In genomic region chr11:3834349-3835099, GRCh38 we compare ENCODE assay signal across 10 cellular contexts. TPM values are rescaled to one million over a fixed set of nuclear protein-coding genes. Genes with fewer than 3 reads are reported as not detected.
DNase-seq lines count a peak whose midpoint lies in the region; ATAC-seq and TF ChIP-seq lines count a peak whose summit lies in the region.
"Had no signal": no experiment of that assay in that cellular context is flagged by ENCODE, and none has a peak within 500 bp of the region (broad histone marks: within the 10 kb centered on the region; RNA-seq: fewer than 3 reads in every experiment).

No MANE protein-coding gene starts in this region.

- H3K27ac Mint-ChIP-seq in activated T-cell treated with anti-CD3 and anti-CD28 coated beads, Interleukin-2, amount 50 U/mL, for 72 hours, result peak overlapping the region; percentile 92
- H3K27ac Mint-ChIP-seq in activated naive CD8-positive, alpha-beta T cell treated with anti-CD3 and anti-CD28 coated beads, Interleukin-2, amount 10 ng/mL, durations not matched to agents 7 days and 5 days, result peak overlapping the region; percentile 88

- intact Hi-C loops in right lobe of liver (cut with DNase I), result no loop called here
- intact Hi-C loops in A673 (cut with micrococcal nuclease; ENCODE audit: unreplicated experiment), result no loop called here

- peak overlapping the region; percentile 87 to 88 for H3K4me3 Mint-ChIP-seq in activated T-cell treated with anti-CD3 and anti-CD28 coated beads, Interleukin-2, amount 50 U/mL, for 72 hours
- peak overlapping the region; percentile 98 for H3K4me3 Mint-ChIP-seq in activated naive CD8-positive, alpha-beta T cell treated with anti-CD3 and anti-CD28 coated beads, Interleukin-2, amount 10 ng/mL, durations not matched to agents 7 days and 5 days

- peaks cover 0 to 3% (median 1%) of the 10 kb centered on the region in 4 donors for H3K36me3 ChIP-seq in right lobe of liver
- H3K36me3 ChIP-seq in upper lobe of left lung, result peaks cover under 1 to 12% (median 7%) of the 10 kb centered on the region in 4 donors
- no peaks in the 10 kb centered on the region for H3K36me3 ChIP-seq in A673 (ENCODE audit: insufficient read depth, low read length, poor library complexity, severe bottlenecking)

- H3K27me3 ChIP-seq in right lobe of liver (no peaks in the 10 kb centered on the region), upper lobe of left lung (no peaks in the 10 kb centered on the region), A673 (replicated peaks; ENCODE audit: insufficient read depth, low read depth, low read length, poor library complexity) (no peaks in the 10 kb centered on the region)

- H3K4me3 ChIP-seq in right lobe of liver, result no peak overlapping the region
- no peak overlapping the region for H3K4me3 ChIP-seq in upper lobe of left lung
- no peak overlapping the region for H3K4me3 ChIP-seq in A673 (ENCODE audit: low read depth, low read length, poor library complexity, severe bottlenecking)

- BruUV-seq in A673 (replicated peaks; lab: Mats Ljungman, UMichigan), result no TSS peak

- POLR2A ChIA-PET in activated naive CD8-positive, alpha-beta T cell treated with anti-CD3 and anti-CD28 coated beads, Interleukin-2, amount 10 ng/mL, durations not matched to agents 7 days and 5 days (lab: Charles Lee), result interaction anchor here (0.9 to 8.1 kb wide), 2 partner anchors 18 to 19 kb away, joined by 3 to 254 read pairs; partner anchors contain the start of gene STIM1
- POLR2A ChIA-PET in A673 (lab: Charles Lee; ENCODE audit: low non-redundant PET), result no interaction called here

- H3K4me1 Mint-ChIP-seq in activated T-cell treated with anti-CD3 and anti-CD28 coated beads, Interleukin-2, amount 50 U/mL, for 72 hours (ENCODE audit: low read depth), result peaks cover 95% of the 10 kb centered on the region
- peaks cover 82% of the 10 kb centered on the region for H3K4me1 Mint-ChIP-seq in activated naive CD8-positive, alpha-beta T cell treated with anti-CD3 and anti-CD28 coated beads, Interleukin-2, amount 10 ng/mL, durations not matched to agents 7 days and 5 days

- TF ChIP-seq EP300 in upper lobe of left lung (IDR thresholded peaks at IDR 0.05), result no peak

- H3K4me1 ChIP-seq in right lobe of liver, result peaks cover 0 to 11% (median 0%) of the 10 kb centered on the region in 4 donors
- peaks cover 83 to 93% (median 87%) of the 10 kb centered on the region in 4 donors for H3K4me1 ChIP-seq in upper lobe of left lung
- H3K4me1 ChIP-seq in A673 (ENCODE audit: insufficient read depth, low read length, poor library complexity, severe bottlenecking), result no peaks in the 10 kb centered on the region

- no peak for DNase-seq in activated T-cell treated with anti-CD3 and anti-CD28 coated beads, Interleukin-2, amount 50 U/mL, for 72 hours
- DNase-seq in activated T-cell treated with anti-CD3 and anti-CD28 coated beads, Interleukin-2, amount 50 U/mL, for 1 hour, result no peak
- no peak for DNase-seq in activated naive CD8-positive, alpha-beta T cell treated with anti-CD3 and anti-CD28 coated beads, Interleukin-2, amount 10 ng/mL, durations not matched to agents 7 days and 5 days
- DNase-seq in right lobe of liver (peak; percentile 50 to 70 (median 68)), upper lobe of left lung (peak in 1 of 2 donors; percentile 82), NCI-H2196 (lab: John Stamatoyannopoulos, UW; ENCODE audit: unreplicated experiment) (no peak), A673 (ENCODE audit: low spot score) (no peak)
- DNase-seq: amniotic stem cell, PC-3 had no signal

- H3K27me3 Mint-ChIP-seq in activated T-cell treated with anti-CD3 and anti-CD28 coated beads, Interleukin-2, amount 50 U/mL, for 72 hours (ENCODE audit: low read depth), result no peaks in the 10 kb centered on the region
- H3K27me3 Mint-ChIP-seq in activated naive CD8-positive, alpha-beta T cell treated with anti-CD3 and anti-CD28 coated beads, Interleukin-2, amount 10 ng/mL, durations not matched to agents 7 days and 5 days, result no peaks in the 10 kb centered on the region

- WGBS in right lobe of liver (ENCODE audit: insufficient coverage, low coverage, low lambda C conversion rate, missing lambda C conversion rate), result 60% methylated on average over 8 of the region's 8 CpGs
- 57 to 65% methylated on average over 8 of the region's 8 CpGs for WGBS in upper lobe of left lung, 2 donors

- no peak for ATAC-seq in activated T-cell treated with anti-CD3 and anti-CD28 coated beads, Interleukin-2, amount 50 U/mL, for 72 hours (replicated peaks in 1 of 2)
- ATAC-seq in activated naive CD8-positive, alpha-beta T cell treated with anti-CD3 and anti-CD28 coated beads, Interleukin-2, amount 10 ng/mL, durations not matched to agents 7 days and 5 days (ENCODE audit: low read depth), result no peak
- peak; percentile 23 to 39 (median 30) for ATAC-seq in right lobe of liver
- peak; percentile 45 to 59 for ATAC-seq in upper lobe of left lung (ENCODE audit: low FRiP score in 2 of 2)
- ATAC-seq in GM21526 (IDR thresholded peaks at IDR 0.05; ENCODE audit: low FRiP score, unreplicated experiment), result no peak

- no peaks in the 10 kb centered on the region for H3K9me3 Mint-ChIP-seq in activated T-cell treated with anti-CD3 and anti-CD28 coated beads, Interleukin-2, amount 50 U/mL, for 72 hours
- no peaks in the 10 kb centered on the region for H3K9me3 Mint-ChIP-seq in activated naive CD8-positive, alpha-beta T cell treated with anti-CD3 and anti-CD28 coated beads, Interleukin-2, amount 10 ng/mL, durations not matched to agents 7 days and 5 days

- H3K27ac ChIP-seq in right lobe of liver (peak overlapping the region in 1 of 3 donors; percentile 27), upper lobe of left lung (peak overlapping the region; percentile 74 to 99 (median 96)), A673 (ENCODE audit: low read depth, low read length, poor library complexity, severe bottlenecking) (no peak overlapping the region)

- peaks cover 28 to 45% of the 10 kb centered on the region in 2 donors for H3K36me3 Mint-ChIP-seq in activated T-cell treated with anti-CD3 and anti-CD28 coated beads, Interleukin-2, amount 50 U/mL, for 72 hours (ENCODE audit: insufficient read depth in 2 of 2)
- peaks cover 56% of the 10 kb centered on the region for H3K36me3 Mint-ChIP-seq in activated naive CD8-positive, alpha-beta T cell treated with anti-CD3 and anti-CD28 coated beads, Interleukin-2, amount 10 ng/mL, durations not matched to agents 7 days and 5 days

- TF ChIP-seq CTCF in right lobe of liver (IDR thresholded peaks at IDR 0.05) (no peak), upper lobe of left lung (IDR thresholded peaks at IDR 0.05) (no peak), A673 (conservative IDR thresholded peaks at IDR 0.05; ENCODE audit: low read depth, low read length) (no peak)

- CTCF ChIA-PET in A673 (lab: Charles Lee), result no interaction called here

- H3K9me3 ChIP-seq in right lobe of liver, result no peaks in the 10 kb centered on the region
- H3K9me3 ChIP-seq in upper lobe of left lung, result no peaks in the 10 kb centered on the region
- no peaks in the 10 kb centered on the region for H3K9me3 ChIP-seq in A673 (ENCODE audit: low read depth, low read length, poor library complexity, severe bottlenecking)

- TF ChIP-seq POLR2A in right lobe of liver (IDR thresholded peaks at IDR 0.05), result no peak
- no peak for TF ChIP-seq POLR2A in upper lobe of left lung (IDR thresholded peaks at IDR 0.05)

RNA-seq across cellular contexts. Expression of gene RHOG, which starts 6.2 kb away (rescaled TPM):
- total RNA-seq in activated T-cell treated with anti-CD3 and anti-CD28 coated beads, Interleukin-2, amount 50 U/mL, for 72 hours, result 100 to 1,000 TPM; 196 to 215 TPM
- 100 to 1,000 TPM; 154 to 159 TPM for total RNA-seq in activated naive CD8-positive, alpha-beta T cell treated with anti-CD3 and anti-CD28 coated beads, Interleukin-2, amount 10 ng/mL, durations not matched to agents 7 days and 5 days
- total RNA-seq in right lobe of liver (10 to 100 TPM; 13.9 to 31.5 (median 22.0) TPM), upper lobe of left lung (100 to 1,000 TPM in 2 of 6 donors, 10 to 100 TPM in 4; 67.0 to 137 (median 85.1) TPM), A673 (2021) (27.6 and 33.9 TPM in 2 replicates)

RNA-seq across cellular contexts. Expression of gene STIM1, which starts 20.9 kb away (rescaled TPM):
- total RNA-seq in activated T-cell treated with anti-CD3 and anti-CD28 coated beads, Interleukin-2, amount 50 U/mL, for 72 hours, result 100 to 1,000 TPM; 129 to 157 TPM
- total RNA-seq in activated naive CD8-positive, alpha-beta T cell treated with anti-CD3 and anti-CD28 coated beads, Interleukin-2, amount 10 ng/mL, durations not matched to agents 7 days and 5 days, result 100 to 1,000 TPM in 1 of 2 experiments, 10 to 100 TPM in 1; 98.8 to 101 TPM
- 10 to 100 TPM; 36.4 to 48.0 (median 40.5) TPM for total RNA-seq in right lobe of liver
- 10 to 100 TPM; 39.7 to 81.8 (median 56.5) TPM for total RNA-seq in upper lobe of left lung
- 14.2 and 18.6 TPM in 2 replicates for total RNA-seq in A673 (2021)

RNA-seq across cellular contexts. Expression of gene PGAP2, which starts 26.2 kb away (rescaled TPM):
- total RNA-seq in activated T-cell treated with anti-CD3 and anti-CD28 coated beads, Interleukin-2, amount 50 U/mL, for 72 hours, result 10 to 100 TPM; 37.6 to 45.9 TPM
- total RNA-seq in activated naive CD8-positive, alpha-beta T cell treated with anti-CD3 and anti-CD28 coated beads, Interleukin-2, amount 10 ng/mL, durations not matched to agents 7 days and 5 days, result 10 to 100 TPM; 21.8 to 22.7 TPM
- total RNA-seq in right lobe of liver, result 10 to 100 TPM; 14.8 to 26.8 (median 17.9) TPM
- total RNA-seq in upper lobe of left lung, result 100 to 1,000 TPM in 1 of 6 donors, 10 to 100 TPM in 5; 19.5 to 106 (median 25.2) TPM
- 16.2 and 21.3 TPM in 2 replicates for total RNA-seq in A673 (2021)

RNA-seq across cellular contexts. Expression of gene NUP98, which starts 37.2 kb away (rescaled TPM):
- 100 to 1,000 TPM; 141 to 149 TPM for total RNA-seq in activated T-cell treated with anti-CD3 and anti-CD28 coated beads, Interleukin-2, amount 50 U/mL, for 72 hours
- total RNA-seq in activated naive CD8-positive, alpha-beta T cell treated with anti-CD3 and anti-CD28 coated beads, Interleukin-2, amount 10 ng/mL, durations not matched to agents 7 days and 5 days, result 10 to 100 TPM; 91.4 to 96.7 TPM
- total RNA-seq in right lobe of liver (10 to 100 TPM; 29.7 to 69.0 (median 34.3) TPM), upper lobe of left lung (100 to 1,000 TPM in 2 of 6 donors, 10 to 100 TPM in 4; 66.6 to 127 (median 86.1) TPM), A673 (2021) (74.8 and 82.4 TPM in 2 replicates)

Comparison
In these comparisons a context has a peak if more than half of its experiments do, and no peak if none do; other contexts are left out.
1. ATAC-seq: peak in right lobe of liver (4 of 4) and upper lobe of left lung (2 of 2); none in activated T-cell treated with anti-CD3 and anti-CD28 coated beads, Interleukin-2, amount 50 U/mL, for 72 hours (0 of 2), activated naive CD8-positive, alpha-beta T cell treated with anti-CD3 and anti-CD28 coated beads, Interleukin-2, amount 10 ng/mL, durations not matched to agents 7 days and 5 days (single experiment) and GM21526 (single experiment).
2. DNase-seq: peak in right lobe of liver (3 of 3); none in activated T-cell treated with anti-CD3 and anti-CD28 coated beads, Interleukin-2, amount 50 U/mL, for 72 hours (0 of 2), activated T-cell treated with anti-CD3 and anti-CD28 coated beads, Interleukin-2, amount 50 U/mL, for 1 hour (single experiment), activated naive CD8-positive, alpha-beta T cell treated with anti-CD3 and anti-CD28 coated beads, Interleukin-2, amount 10 ng/mL, durations not matched to agents 7 days and 5 days (single experiment), NCI-H2196 (single experiment) and A673 (single experiment).